In the genomic region with DNA sequence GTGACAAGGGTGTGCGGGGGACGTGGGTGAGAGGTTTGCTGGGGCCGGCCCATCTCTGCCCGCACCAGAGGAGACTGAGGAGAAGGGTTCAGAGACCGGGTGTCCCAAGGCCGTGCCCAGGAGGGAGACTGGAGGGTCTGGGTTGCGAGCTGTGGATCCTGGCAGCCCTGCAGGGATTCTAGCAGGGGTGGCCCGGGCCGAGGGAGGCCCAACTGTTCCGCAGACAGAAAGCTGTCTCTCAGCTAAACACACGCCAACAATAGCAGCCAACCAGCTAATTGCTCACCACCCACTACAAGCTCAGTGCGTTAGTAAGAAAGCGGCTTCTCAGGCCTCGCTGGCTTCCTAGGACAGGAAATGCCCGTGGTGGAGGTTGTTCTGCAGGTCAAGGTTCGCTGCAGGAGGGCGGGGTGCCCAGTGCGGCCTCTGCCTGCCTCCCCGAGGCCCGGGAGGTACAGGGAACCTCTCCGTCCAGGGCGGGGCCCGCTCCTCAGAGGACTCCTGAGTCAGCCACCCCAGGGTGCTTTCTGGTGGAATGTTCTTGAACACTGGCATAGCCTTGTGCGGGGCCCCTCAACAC, we compare ENCODE assay signal across 25 cellular contexts.
A peak's percentile ranks its signal among the peaks of the same experiment; 100 is the strongest.
DNase-seq lines count a peak whose midpoint lies in the region; ATAC-seq, FAIRE-seq and TF ChIP-seq lines count a peak whose summit lies in the region.
"Had no signal": no experiment of that assay in that cellular context is flagged by ENCODE, and none has a peak within 500 bp of the region (broad histone marks: within the 10 kb centered on the region; RNA-seq: fewer than 3 reads in every experiment).

No MANE protein-coding gene starts in this region.

- TF ChIP-seq CTCF in brain microvascular endothelial cell (IDR thresholded peaks at IDR 0.05; ENCODE audit: low read depth, low read length, missing control alignments), result no peak
- no peak for TF ChIP-seq CTCF in HepG2 (CRISPR knock-in tag; IDR thresholded peaks at IDR 0.05)
- TF ChIP-seq CTCF in upper lobe of right lung (IDR thresholded peaks at IDR 0.05), result no peak
- TF ChIP-seq CTCF in CD8-positive, alpha-beta T cell (IDR thresholded peaks at IDR 0.05), result no peak

- CTCF ChIA-PET in HepG2 (lab: Yijun Ruan, JAX; ENCODE audit: low intra/inter-chr PET ratio, low total read pairs), result no interaction called here
- CTCF ChIA-PET in CD8-positive, alpha-beta T cell (lab: Charles Lee), result no interaction called here

- H3K9ac ChIP-seq in HepG2 (ENCODE audit: insufficient read depth, low read depth, low read length), result no peak overlapping the region
- H3K9ac ChIP-seq: KMS-11 had no signal

- no peak for FAIRE-seq in HepG2 (lab: Jason Lieb, UNC)
- FAIRE-seq: HTR-8/SVneo, TTC549 had no signal

- H3K36me3 ChIP-seq in brain microvascular endothelial cell (replicated peaks), result no peaks in the 10 kb centered on the region
- no peaks in the 10 kb centered on the region for H3K36me3 ChIP-seq in HepG2 (replicated peaks in 1 of 2; ENCODE audit: control insufficient read depth in 1 of 2, insufficient read depth in 2 of 2, low read length in 2 of 2)
- no peaks in the 10 kb centered on the region for H3K36me3 ChIP-seq in upper lobe of right lung
- no peaks in the 10 kb centered on the region for H3K36me3 ChIP-seq in CD8-positive, alpha-beta T cell (ENCODE audit: insufficient read depth, low read length)
- H3K36me3 ChIP-seq: adrenal gland, HAP-1, suprapubic skin had no signal

- H3K9me3 ChIP-seq in HepG2 (ENCODE audit: low read length) (no peaks in the 10 kb centered on the region), upper lobe of right lung (no peaks in the 10 kb centered on the region)
- no peaks in the 10 kb centered on the region for H3K9me3 ChIP-seq in CD8-positive, alpha-beta T cell (ENCODE audit: low read length)
- H3K9me3 ChIP-seq: adrenal gland, HAP-1, suprapubic skin had no signal

- intact Hi-C loops in HepG2 (cut with micrococcal nuclease; ENCODE audit: unreplicated experiment) (no loop called here), upper lobe of right lung (cut with DNase I) (no loop called here)
- intact Hi-C loops in CD8-positive, alpha-beta T cell (cut with DNase I, micrococcal nuclease), result no loop called here

- H3K27ac ChIP-seq in brain microvascular endothelial cell (peak overlapping the region; percentile 37), HepG2 (ENCODE audit: extremely low read length, insufficient read depth, low read length) (no peak overlapping the region), upper lobe of right lung (no peak overlapping the region)
- H3K27ac ChIP-seq in CD8-positive, alpha-beta T cell (ENCODE audit: low read depth, low read length), result no peak overlapping the region
- H3K27ac ChIP-seq: adrenal gland, KMS-11, PC-9, suprapubic skin had no signal

- in situ Hi-C loops in brain microvascular endothelial cell (cut with HindIII; ENCODE audit: low pct_ligation_motif_present, low sequenced_read_pairs) (no loop called here), HepG2 (cut with HindIII; ENCODE audit: extremely low pct_ligation_motif_present, low pct_unique_long_range_greater_than_20kb) (no loop called here)

- ATAC-seq in HepG2 (peak; percentile 85), upper lobe of right lung (peak; percentile 28)
- ATAC-seq in CD8-positive, alpha-beta T cell, result no peak

- H3K4me3 ChIP-seq in brain microvascular endothelial cell (ENCODE audit: low read depth, low read length) (no peak overlapping the region), HepG2 (replicated peaks in 1 of 3; ENCODE audit: insufficient read depth in 1 of 3, low read depth in 2 of 3, low read length in 3 of 3) (no peak overlapping the region; a peak in 1 of 6 replicates), upper lobe of right lung (no peak overlapping the region)
- no peak overlapping the region for H3K4me3 ChIP-seq in CD8-positive, alpha-beta T cell (ENCODE audit: low read depth, low read length)
- H3K4me3 ChIP-seq: adrenal gland, HAP-1, PC-9, suprapubic skin had no signal

- no peak overlapping the region for H2AFZ ChIP-seq in HepG2 (ENCODE audit: low read length)
- H2AFZ ChIP-seq: PC-9 had no signal

- H3K27ac Mint-ChIP-seq in CD8-positive, alpha-beta T cell, result no peak overlapping the region
- H3K27ac Mint-ChIP-seq: activated T-cell treated with anti-CD3 and anti-CD28 coated beads, Interleukin-2, amount 50 U/mL, for 24 hours had no signal

- H3K36me3 Mint-ChIP-seq in CD8-positive, alpha-beta T cell, result no peaks in the 10 kb centered on the region

- TF ChIP-seq RAD21 in HepG2 (CRISPR knock-in tag; IDR thresholded peaks at IDR 0.05), result no peak

- H3K9me3 Mint-ChIP-seq in CD8-positive, alpha-beta T cell, result no peaks in the 10 kb centered on the region
- H3K9me3 Mint-ChIP-seq: activated T-cell treated with anti-CD3 and anti-CD28 coated beads, Interleukin-2, amount 50 U/mL, for 24 hours had no signal

- no peak for TF ChIP-seq EP300 in HepG2 (IDR thresholded peaks at IDR 0.05; ENCODE audit: low read depth in 2 of 2, low read length in 2 of 2)
- TF ChIP-seq EP300 in HepG2 (CRISPR knock-in tag; IDR thresholded peaks at IDR 0.05; ENCODE audit: borderline replicate concordance), result no peak

- WGBS in HepG2 (ENCODE audit: low lambda C conversion rate), result 41% methylated on average over 8 of the region's 24 CpGs

- no peak overlapping the region for H3K4me3 Mint-ChIP-seq in CD8-positive, alpha-beta T cell
- H3K4me3 Mint-ChIP-seq: activated T-cell treated with anti-CD3 and anti-CD28 coated beads, Interleukin-2, amount 50 U/mL, for 24 hours had no signal

- DNase-seq in NCI-H446 treated with DMSO at 0.1 percent for 48 hours (lab: John Stamatoyannopoulos, UW) (peak; percentile 64), brain microvascular endothelial cell (peak; percentile 45), HepG2 (ENCODE audit: low spot score) (peak; percentile 12), upper lobe of right lung (no peak), LoVo (ENCODE audit: low spot score) (no peak)
- no peak for DNase-seq in CD8-positive, alpha-beta T cell
- no peak for DNase-seq in stimulated activated CD4-positive, alpha-beta T cell treated with anti-CD3 and anti-CD28 coated beads, Interleukin-2, amount 100 ng/mL, for 48 hours
- DNase-seq: activated CD8-positive, alpha-beta memory T cell treated with anti-CD3 and anti-CD28 coated beads for 24 hours; activated naive CD4-positive, alpha-beta T cell; activated T-cell treated with anti-CD3 and anti-CD28 coated beads, Interleukin-2, amount 50 U/mL, for 24 hours; adrenal gland; GDM1; kidney glomerular epithelial cell; NCI-H1048; NCI-H187 treated with DMSO at 0.1 percent for 48 hours; NCI-H226; NCI-H82; PC-9; retina; SIG-M5 had no signal

- BruUV-seq in HepG2 (replicated peaks; lab: Mats Ljungman, UMichigan), result no TSS peak

- no peaks in the 10 kb centered on the region for H3K79me2 ChIP-seq in HepG2 (ENCODE audit: insufficient read depth, low read length)

- H3K27me3 ChIP-seq in brain microvascular endothelial cell (replicated peaks) (no peaks in the 10 kb centered on the region), HepG2 (ENCODE audit: control insufficient read depth in 1 of 2, insufficient read depth in 2 of 2, low read length in 2 of 2) (peaks cover 0 to 18% of the 10 kb centered on the region in 2 experiments; a peak in 2 of 5 replicates), upper lobe of right lung (peaks cover 5% of the 10 kb centered on the region)
- H3K27me3 ChIP-seq in CD8-positive, alpha-beta T cell (ENCODE audit: insufficient read depth, low read length), result no peaks in the 10 kb centered on the region
- H3K27me3 ChIP-seq: adrenal gland, suprapubic skin had no signal

- no peaks in the 10 kb centered on the region for H3K4me1 Mint-ChIP-seq in CD8-positive, alpha-beta T cell (ENCODE audit: low read depth)

- TF ChIP-seq POLR2A in HepG2 (IDR thresholded peaks at IDR 0.05; ENCODE audit: insufficient read depth in 1 of 2, low read depth in 2 of 2, low read length in 2 of 2), result no peak

- H3K4me1 ChIP-seq in HepG2 (ENCODE audit: insufficient read depth, low read length) (peaks cover 7% of the 10 kb centered on the region; the same call in 1 of the 2 replicates), upper lobe of right lung (no peaks in the 10 kb centered on the region)
- H3K4me1 ChIP-seq in CD8-positive, alpha-beta T cell (ENCODE audit: insufficient read depth, low read length), result no peaks in the 10 kb centered on the region
- H3K4me1 ChIP-seq: adrenal gland, HAP-1, suprapubic skin had no signal

- 0 out of 2 replicates have a peak overlapping the region, but pooled peaks have one; percentile 10 for H3K4me2 ChIP-seq in HepG2 (ENCODE audit: low read depth, low read length)
- H3K4me2 ChIP-seq: KMS-11, PC-9 had no signal

- no peaks in the 10 kb centered on the region for H4K20me1 ChIP-seq in HepG2 (ENCODE audit: insufficient read depth, low read length)

- H3K27me3 Mint-ChIP-seq in CD8-positive, alpha-beta T cell (ENCODE audit: low read depth), result no peaks in the 10 kb centered on the region
- H3K27me3 Mint-ChIP-seq: activated T-cell treated with anti-CD3 and anti-CD28 coated beads, Interleukin-2, amount 50 U/mL, for 24 hours had no signal

- POLR2A ChIA-PET in HepG2 (lab: Yijun Ruan, JAX), result no interaction called here
- POLR2A ChIA-PET in CD8-positive, alpha-beta T cell (lab: Charles Lee), result no interaction called here

TF ChIP-seq in HepG2, 621 proteins besides CTCF, POLR2A, EP300 and RAD21 (continues in another document):
- no peak for TF ChIP-seq SMARCE1 (IDR thresholded peaks at IDR 0.05; ENCODE audit: borderline replicate concordance)
- TF ChIP-seq MXD4 (CRISPR knock-in tag; IDR thresholded peaks at IDR 0.05), result no peak
- no peak for TF ChIP-seq TBL1XR1 (IDR thresholded peaks at IDR 0.05; ENCODE audit: borderline replicate concordance, low read length, partially characterized antibody)
- TF ChIP-seq, protein P1, sequence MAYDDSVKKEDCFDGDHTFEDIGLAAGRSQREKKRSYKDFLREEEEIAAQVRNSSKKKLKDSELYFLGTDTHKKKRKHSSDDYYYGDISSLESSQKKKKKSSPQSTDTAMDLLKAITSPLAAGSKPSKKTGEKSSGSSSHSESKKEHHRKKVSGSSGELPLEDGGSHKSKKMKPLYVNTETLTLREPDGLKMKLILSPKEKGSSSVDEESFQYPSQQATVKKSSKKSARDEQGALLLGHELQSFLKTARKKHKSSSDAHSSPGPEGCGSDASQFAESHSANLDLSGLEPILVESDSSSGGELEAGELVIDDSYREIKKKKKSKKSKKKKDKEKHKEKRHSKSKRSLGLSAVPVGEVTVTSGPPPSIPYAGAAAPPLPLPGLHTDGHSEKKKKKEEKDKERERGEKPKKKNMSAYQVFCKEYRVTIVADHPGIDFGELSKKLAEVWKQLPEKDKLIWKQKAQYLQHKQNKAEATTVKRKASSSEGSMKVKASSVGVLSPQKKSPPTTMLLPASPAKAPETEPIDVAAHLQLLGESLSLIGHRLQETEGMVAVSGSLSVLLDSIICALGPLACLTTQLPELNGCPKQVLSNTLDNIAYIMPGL (CRISPR knock-in tag; IDR thresholded peaks at IDR 0.05; ENCODE audit: borderline replicate concordance in 1 of 2, low read depth in 1 of 2), result no peak
- peak; percentile 47; the same call in 1 of the 2 replicates for TF ChIP-seq ETV5 (CRISPR knock-in tag; IDR thresholded peaks at IDR 0.05; ENCODE audit: borderline replicate concordance)
- peak; percentile 23 for TF ChIP-seq HNRNPLL (IDR thresholded peaks at IDR 0.05; ENCODE audit: low read depth, low read length, poor library complexity, severe bottlenecking)

Comparison
In these comparisons a context has a peak if more than half of its experiments do, and no peak if none do; other contexts are left out.
1. DNase-seq: peak in NCI-H446 treated with DMSO at 0.1 percent for 48 hours (single experiment), brain microvascular endothelial cell (single experiment) and HepG2 (single experiment); none in upper lobe of right lung (single experiment), CD8-positive, alpha-beta T cell (0 of 7), LoVo (single experiment) and stimulated activated CD4-positive, alpha-beta T cell treated with anti-CD3 and anti-CD28 coated beads, Interleukin-2, amount 100 ng/mL, for 48 hours (0 of 2).